21 cellular contexts compared by ENCODE assay signal in genomic region chr6:84675651-84676050, GRCh38.
"Had no signal": no experiment of that assay in that cellular context is flagged by ENCODE, and none has a peak within 500 bp of the region (broad histone marks: within the 10 kb centered on the region; RNA-seq: fewer than 3 reads in every experiment).

No MANE protein-coding gene starts in this region.

- DNase-seq: dermis blood vessel endothelial cell; dorsolateral prefrontal cortex; effector CD4-positive, alpha-beta T cell; effector memory CD4-positive, alpha-beta T cell; foreskin keratinocyte; heart left ventricle; hypothalamus; immature natural killer cell; islet precursor cell; kidney; left cardiac atrium; left lung; left ventricle myocardium superior; lower lobe of right lung; mesenchymal stem cell; mucosa of descending colon; naive B cell had no signal

- H3K27ac ChIP-seq: coronary artery, dorsolateral prefrontal cortex, esophagus muscularis mucosa, foreskin keratinocyte, gastroesophageal sphincter, heart left ventricle, hepatocyte, left lung, lower lobe of right lung had no signal

- H3K4me1 ChIP-seq: esophagus muscularis mucosa, foreskin keratinocyte, gastroesophageal sphincter, heart left ventricle, left lung, lower lobe of right lung had no signal

- H3K36me3 ChIP-seq: esophagus muscularis mucosa, gastroesophageal sphincter, heart left ventricle, left lung, lower lobe of right lung had no signal

- H3K9me3 ChIP-seq: esophagus muscularis mucosa, gastroesophageal sphincter, heart left ventricle, left lung, lower lobe of right lung, mucosa of descending colon had no signal

- H3K79me2 ChIP-seq: hepatocyte had no signal

- ATAC-seq: foreskin keratinocyte, gastroesophageal sphincter, heart left ventricle, left cardiac atrium, left lung, left ventricle myocardium superior, lower lobe of right lung, mucosa of descending colon had no signal

- H3K27me3 ChIP-seq: dorsolateral prefrontal cortex, esophagus muscularis mucosa, foreskin keratinocyte, gastroesophageal sphincter, heart left ventricle, hepatocyte, left lung had no signal

- H3K4me3 ChIP-seq: coronary artery, dorsolateral prefrontal cortex, esophagus muscularis mucosa, gastroesophageal sphincter, heart left ventricle, hepatocyte, left lung, lower lobe of right lung, mucosa of descending colon had no signal

- H3K4me2 ChIP-seq: hepatocyte had no signal

- H2AFZ ChIP-seq: hepatocyte had no signal
